10 cellular contexts compared by ENCODE assay signal in genomic region chr18:23838801-23839366, GRCh38.
A peak's percentile ranks its signal among the peaks of the same experiment; 100 is the strongest.
DNase-seq lines count a peak whose midpoint lies in the region; TF ChIP-seq lines count a peak whose summit lies in the region.
"Had no signal": no experiment of that assay in that cellular context is flagged by ENCODE, and none has a peak within 500 bp of the region (broad histone marks: within the 10 kb centered on the region; RNA-seq: fewer than 3 reads in every experiment).

No MANE protein-coding gene starts in this region.

- peak overlapping the region; percentile 19 for H3K4me3 ChIP-seq in ACC112 (ENCODE audit: low read depth, low read length)
- peak overlapping the region; percentile 57 for H3K4me3 ChIP-seq in GM23248
- no peak overlapping the region for H3K4me3 ChIP-seq in stomach

- WGBS in GM23248 (ENCODE audit: low coverage in 1 of 2, low lambda C conversion rate in 2 of 2, missing lambda C conversion rate in 2 of 2), 2 experiments = 7 to 9% methylated on average over 7 of the region's 7 CpGs
- 49 to 81% (median 51%) methylated on average over 7 of the region's 7 CpGs for WGBS in adipose tissue, 3 donors
- 66 to 77% (median 73%) methylated on average over 7 of the region's 7 CpGs for WGBS in stomach, 5 donors

- TF ChIP-seq POLR2A in stomach (IDR thresholded peaks at IDR 0.05) = no peak

- peaks cover 27% of the 10 kb centered on the region for H3F3A ChIP-seq in GM23248 (ENCODE audit: insufficient read depth)

- TF ChIP-seq CTCF in stomach (IDR thresholded peaks at IDR 0.05) = no peak

- H3K79me2 ChIP-seq in ACC112 (ENCODE audit: control insufficient read depth, insufficient read depth, low read length, unreplicated experiment) (no peaks in the 10 kb centered on the region), GM23248 (ENCODE audit: insufficient read depth) (no peaks in the 10 kb centered on the region)

- intact Hi-C loops in stomach (cut with DNase I; ENCODE audit: low total_unique reads) = no loop called here

- H4K20me1 ChIP-seq in GM23248 (ENCODE audit: insufficient read depth) = no peaks in the 10 kb centered on the region

- peak overlapping the region; percentile 73 for H3K4me2 ChIP-seq in GM23248 (ENCODE audit: unreplicated experiment)

- TF ChIP-seq EP300 in stomach (IDR thresholded peaks at IDR 0.05) = no peak

- peak overlapping the region; percentile 89 for H3K27ac ChIP-seq in ACC112 (ENCODE audit: low read depth, low read length)
- peak overlapping the region; percentile 90 for H3K27ac ChIP-seq in GM23248
- peak overlapping the region; percentile 9 for H3K27ac ChIP-seq in adipose tissue (ENCODE audit: low read depth, low read length)
- H3K27ac ChIP-seq in stomach = no peak overlapping the region

- DNase-seq in GM23248 (peak; percentile 77), glomerular visceral epithelial cell (ENCODE audit: extremely low spot score) (peak; percentile 47), NCI-H146 treated with DMSO at 0.1 percent for 48 hours (lab: John Stamatoyannopoulos, UW; ENCODE audit: unreplicated experiment) (no peak), retina (no peak), stomach (no peak), KBM-7 (no peak)
- DNase-seq: AML-193, NCI-H2029 had no signal

- H3K27me3 ChIP-seq in ACC112 (ENCODE audit: insufficient read depth, low read length) (no peaks in the 10 kb centered on the region), GM23248 (replicated peaks; ENCODE audit: insufficient read depth) (no peaks in the 10 kb centered on the region), stomach (no peaks in the 10 kb centered on the region)

- peak overlapping the region; percentile 68 for H3K9ac ChIP-seq in GM23248

- H3K36me3 ChIP-seq in ACC112 (ENCODE audit: insufficient read depth, low read length) (no peaks in the 10 kb centered on the region), GM23248 (ENCODE audit: low read depth) (no peaks in the 10 kb centered on the region), stomach (peaks cover 0 to 23% (median 15%) of the 10 kb centered on the region in 4 donors)

- peaks cover 24% of the 10 kb centered on the region for H3K4me1 ChIP-seq in ACC112 (ENCODE audit: control insufficient read depth, insufficient read depth, low read length, unreplicated experiment)
- H3K4me1 ChIP-seq in GM23248 (ENCODE audit: insufficient read depth) = peaks cover 40% of the 10 kb centered on the region
- peaks cover 0 to 4% (median 0%) of the 10 kb centered on the region in 4 donors for H3K4me1 ChIP-seq in stomach

- H2AFZ ChIP-seq in ACC112 (ENCODE audit: low read length, unreplicated experiment) = peak overlapping the region; percentile 62
- H2AFZ ChIP-seq in GM23248 = peak overlapping the region; percentile 77

- H3K9me3 ChIP-seq in GM23248 (ENCODE audit: low read depth) = no peaks in the 10 kb centered on the region
- H3K9me3 ChIP-seq in stomach = no peaks in the 10 kb centered on the region

- in situ Hi-C loops in GM23248 (cut with MboI) = no loop called here
- in situ Hi-C loops in KBM-7 (cut with MboI; ENCODE audit: low pct_unique_long_range_greater_than_20kb, low sequenced_read_pairs) = no loop called here

- peaks cover 8% of the 10 kb centered on the region; the same call in 1 of the 2 replicates for H3K9me2 ChIP-seq in GM23248 (ENCODE audit: insufficient read depth)

Comparison
In these comparisons a context has a peak if more than half of its experiments do, and no peak if none do; other contexts are left out.
1. H3K27ac ChIP-seq: peak in ACC112 (single experiment), GM23248 (single experiment) and adipose tissue (single experiment); none in stomach (0 of 5).
2. H3K4me3 ChIP-seq: peak in ACC112 (single experiment) and GM23248 (single experiment); none in stomach (0 of 4).
3. DNase-seq: peak in GM23248 (single experiment) and glomerular visceral epithelial cell (single experiment); none in NCI-H146 treated with DMSO at 0.1 percent for 48 hours (single experiment), retina (single experiment), stomach (single experiment) and KBM-7 (single experiment).